ENCODE assay signal across 18 cellular contexts in genomic region chr1:235892080-235892670, GRCh38. TPM values are rescaled to one million over a fixed set of nuclear protein-coding genes. Genes with fewer than 3 reads are reported as not detected.
DNase-seq lines count a peak whose midpoint lies in the region; ATAC-seq, FAIRE-seq and TF ChIP-seq lines count a peak whose summit lies in the region.
"Had no signal": no experiment of that assay in that cellular context is flagged by ENCODE, and none has a peak within 500 bp of the region (broad histone marks: within the 10 kb centered on the region; RNA-seq: fewer than 3 reads in every experiment).

No MANE protein-coding gene starts in this region.

- TF ChIP-seq POLR2A in spleen (IDR thresholded peaks at IDR 0.05) (no peak), GM12891 (IDR thresholded peaks at IDR 0.05; ENCODE audit: low read depth, low read length) (no peak)

- H3K36me3 Mint-ChIP-seq in activated CD8-positive, alpha-beta T cell treated with anti-CD3 and anti-CD28 coated beads, Interleukin-2, amount 10 ng/mL, durations not matched to agents 7 days and 5 days (ENCODE audit: low read depth): peaks cover 2% of the 10 kb centered on the region
- H3K36me3 Mint-ChIP-seq: activated naive CD4-positive, alpha-beta T cell treated with anti-CD3 and anti-CD28 coated beads, Interleukin-2, amount 50 U/mL, for 24 hours; CD8-positive, alpha-beta T cell; neural progenitor cell had no signal

- no peaks in the 10 kb centered on the region for H3K27me3 ChIP-seq in spleen (replicated peaks in 1 of 7)
- H3K27me3 ChIP-seq: neural progenitor cell had no signal

- ATAC-seq in GM18520 (IDR thresholded peaks at IDR 0.05; ENCODE audit: unreplicated experiment): peak; percentile 48
- ATAC-seq in HG02571 (IDR thresholded peaks at IDR 0.05; ENCODE audit: unreplicated experiment): peak; percentile 47
- ATAC-seq in activated CD8-positive, alpha-beta T cell treated with anti-CD3 and anti-CD28 coated beads, Interleukin-2, amount 10 ng/mL, durations not matched to agents 7 days and 5 days: no peak
- ATAC-seq: CD8-positive, alpha-beta T cell had no signal

- peaks cover 40% of the 10 kb centered on the region for H3K4me1 Mint-ChIP-seq in activated CD8-positive, alpha-beta T cell treated with anti-CD3 and anti-CD28 coated beads, Interleukin-2, amount 10 ng/mL, durations not matched to agents 7 days and 5 days (ENCODE audit: low read depth)
- H3K4me1 Mint-ChIP-seq: neural progenitor cell had no signal

- peak overlapping the region in 1 of 8 donors; percentile 31 for H3K4me3 ChIP-seq in spleen
- H3K4me3 ChIP-seq: neural progenitor cell, thoracic aorta had no signal

- no peak for DNase-seq in activated CD8-positive, alpha-beta T cell treated with anti-CD3 and anti-CD28 coated beads, Interleukin-2, amount 10 ng/mL, durations not matched to agents 7 days and 5 days
- no peak for DNase-seq in spleen
- no peak for DNase-seq in activated effector memory CD4-positive, alpha-beta T cell treated with Interleukin-2 at 50 U/mL for 16 hours
- no peak for DNase-seq in UCSD-AML1 (lab: John Stamatoyannopoulos, UW; ENCODE audit: unreplicated experiment)
- no peak for DNase-seq in GM12891 (ENCODE audit: insufficient read length, low spot score)
- no peak for DNase-seq in medulla oblongata (ENCODE audit: extremely low spot score)
- DNase-seq: CD8-positive, alpha-beta T cell; glutamatergic neuron; NCI-H1694; NCI-H748 treated with DMSO at 0.1 percent for 48 hours had no signal

- peak overlapping the region; percentile 40 for H3K27ac Mint-ChIP-seq in activated CD8-positive, alpha-beta T cell treated with anti-CD3 and anti-CD28 coated beads, Interleukin-2, amount 10 ng/mL, durations not matched to agents 7 days and 5 days
- H3K27ac Mint-ChIP-seq: CD8-positive, alpha-beta T cell; neural progenitor cell had no signal

- H3K9me3 ChIP-seq in spleen: no peaks in the 10 kb centered on the region
- H3K9me3 ChIP-seq: thoracic aorta had no signal

- H3K36me3 ChIP-seq in spleen: no peaks in the 10 kb centered on the region
- H3K36me3 ChIP-seq: neural progenitor cell, thoracic aorta had no signal

- TF ChIP-seq CTCF in spleen (IDR thresholded peaks at IDR 0.05 in 8 of 11, conservative IDR thresholded peaks at IDR 0.05 in 3 of 11): no peak

- 72 to 83% (median 78%) methylated on average over 7 of the region's 7 CpGs for WGBS in spleen, 5 donors

- POLR2A ChIA-PET in activated CD8-positive, alpha-beta T cell treated with anti-CD3 and anti-CD28 coated beads, Interleukin-2, amount 10 ng/mL, durations not matched to agents 7 days and 5 days (lab: Charles Lee): interaction anchor here (0.7 to 1.4 kb wide), 4 partner anchors 14 to 107 kb away, joined by 3 to 4 read pairs (median 4); no protein-coding TSS in a partner anchor

- CTCF ChIA-PET in activated CD8-positive, alpha-beta T cell treated with anti-CD3 and anti-CD28 coated beads, Interleukin-2, amount 10 ng/mL, durations not matched to agents 7 days and 5 days (lab: Charles Lee): interaction anchor here (1.5 to 3.0 kb wide), 3 partner anchors 19 to 80 kb away, joined by 3 to 17 read pairs (median 5); no protein-coding TSS in a partner anchor

- H3K4me3 Mint-ChIP-seq in activated CD8-positive, alpha-beta T cell treated with anti-CD3 and anti-CD28 coated beads, Interleukin-2, amount 10 ng/mL, durations not matched to agents 7 days and 5 days: no peak overlapping the region
- H3K4me3 Mint-ChIP-seq: activated naive CD4-positive, alpha-beta T cell treated with anti-CD3 and anti-CD28 coated beads, Interleukin-2, amount 50 U/mL, for 24 hours; CD8-positive, alpha-beta T cell; central memory CD8-positive, alpha-beta T cell; neural progenitor cell had no signal

- H3K9me3 Mint-ChIP-seq in activated CD8-positive, alpha-beta T cell treated with anti-CD3 and anti-CD28 coated beads, Interleukin-2, amount 10 ng/mL, durations not matched to agents 7 days and 5 days (ENCODE audit: insufficient read depth): no peaks in the 10 kb centered on the region
- H3K9me3 Mint-ChIP-seq: activated naive CD4-positive, alpha-beta T cell treated with anti-CD3 and anti-CD28 coated beads, Interleukin-2, amount 50 U/mL, for 24 hours; CD8-positive, alpha-beta T cell; central memory CD8-positive, alpha-beta T cell had no signal

- peak overlapping the region; percentile 17 to 90 (median 75) for H3K27ac ChIP-seq in spleen
- H3K27ac ChIP-seq: epithelial cell of prostate, KMS-11, neural progenitor cell, thoracic aorta had no signal

- no peaks in the 10 kb centered on the region for H3K27me3 Mint-ChIP-seq in activated CD8-positive, alpha-beta T cell treated with anti-CD3 and anti-CD28 coated beads, Interleukin-2, amount 10 ng/mL, durations not matched to agents 7 days and 5 days (ENCODE audit: low read depth)
- H3K27me3 Mint-ChIP-seq: activated naive CD4-positive, alpha-beta T cell treated with anti-CD3 and anti-CD28 coated beads, Interleukin-2, amount 50 U/mL, for 24 hours; central memory CD8-positive, alpha-beta T cell had no signal

- FAIRE-seq in GM12891 (lab: Jason Lieb, UNC): no peak

- intact Hi-C loops in spleen (cut with DNase I; ENCODE audit: low total_unique reads): no loop called here

- peaks cover 0 to 43% (median 24%) of the 10 kb centered on the region in 6 donors for H3K4me1 ChIP-seq in spleen
- H3K4me1 ChIP-seq: neural progenitor cell had no signal

TF ChIP-seq in GM12891, 5 proteins besides CTCF, POLR2A, EP300 and RAD21:
- TF ChIP-seq POU2F2 (IDR thresholded peaks at IDR 0.05; ENCODE audit: low read depth, low read length): no peak
- no peak for TF ChIP-seq PAX5 (IDR thresholded peaks at IDR 0.05; ENCODE audit: insufficient read depth, low read length, severe bottlenecking)
- TF ChIP-seq POLR2AphosphoS5 (IDR thresholded peaks at IDR 0.05; ENCODE audit: low read depth, low read length): no peak

RNA-seq across cellular contexts. Expression of gene LYST, which starts 25.5 kb away (rescaled TPM):
- total RNA-seq in activated CD8-positive, alpha-beta T cell treated with anti-CD3 and anti-CD28 coated beads, Interleukin-2, amount 10 ng/mL, durations not matched to agents 7 days and 5 days: 10 to 100 TPM; 26.2 to 28.6 TPM
- total RNA-seq in spleen: 100 to 1,000 TPM in 5 of 7 donors, 10 to 100 TPM in 2; 76.9 to 169 (median 109) TPM
- polyA plus RNA-seq in spleen: 10 to 100 TPM in 1 of 3 donors, 1 to 10 TPM in 2; 9.0 to 11.8 (median 9.9) TPM
- polyA plus RNA-seq in GM12891 (2012; ENCODE audit: low read depth, missing spikeins): 4.1 TPM
